In the genomic region with DNA sequence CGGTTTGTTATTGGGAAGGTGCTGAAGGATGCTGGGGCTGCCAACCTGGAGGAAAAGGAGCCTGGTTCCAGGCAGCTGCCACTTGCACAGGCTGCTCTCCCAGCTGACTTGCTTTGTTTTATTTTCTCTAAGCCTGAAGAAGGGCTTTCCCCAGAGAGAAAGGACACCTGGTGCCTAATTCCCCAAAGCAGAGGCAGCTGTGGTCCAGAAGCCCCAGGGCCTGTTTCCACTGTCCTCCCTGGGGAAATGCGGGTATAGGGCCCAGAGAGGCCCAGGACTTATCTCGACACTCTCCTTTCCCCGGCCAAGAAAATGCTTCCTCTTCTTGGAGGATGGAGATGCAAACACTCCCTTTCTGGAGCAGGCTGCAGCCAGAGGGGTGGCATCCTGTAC, we compare ENCODE assay signal across 12 cellular contexts. TPM values are rescaled to one million over a fixed set of nuclear protein-coding genes. Genes with fewer than 3 reads are reported as not detected.
DNase-seq lines count a peak whose midpoint lies in the region; ATAC-seq and TF ChIP-seq lines count a peak whose summit lies in the region.
"Had no signal": no experiment of that assay in that cellular context is flagged by ENCODE, and none has a peak within 500 bp of the region (broad histone marks: within the 10 kb centered on the region; RNA-seq: fewer than 3 reads in every experiment).

No MANE protein-coding gene starts in this region.

- no peaks in the 10 kb centered on the region for H3K27me3 ChIP-seq in GM06990 (replicated peaks; ENCODE audit: control insufficient read depth, insufficient read depth, low read length)
- H3K27me3 ChIP-seq: ascending aorta had no signal

- no peaks in the 10 kb centered on the region for H3K9me3 Mint-ChIP-seq in MCF 10A (ENCODE audit: unreplicated experiment)
- H3K9me3 Mint-ChIP-seq: CD8-positive, alpha-beta T cell had no signal

- no peak overlapping the region for H3K27ac Mint-ChIP-seq in MCF 10A (ENCODE audit: low read depth, unreplicated experiment)
- H3K27ac Mint-ChIP-seq: activated CD4-positive, alpha-beta T cell treated with anti-CD3 and anti-CD28 coated beads for 36 hours; CD8-positive, alpha-beta T cell had no signal

- POLR2A ChIA-PET in MCF 10A (lab: Yijun Ruan, JAX), result interaction anchor here (0.8 kb wide), 1 partner anchor 43 kb away, joined by 3 read pairs; no protein-coding TSS in a partner anchor

- TF ChIP-seq CTCF in GM06990 (IDR thresholded peaks at IDR 0.05; ENCODE audit: insufficient read depth, low read length, poor library complexity, severe bottlenecking) (no peak), MCF 10A (IDR thresholded peaks at IDR 0.05; ENCODE audit: unreplicated experiment) (no peak)

- no TSS peak for BruUV-seq in MCF 10A (replicated peaks; lab: Mats Ljungman, UMichigan)

- CTCF ChIA-PET in MCF 10A (lab: Yijun Ruan, JAX), result interaction anchor here (0.5 to 0.7 kb wide), 2 partner anchors 11 to 715 kb away, joined by 3 to 4 read pairs; no protein-coding TSS in a partner anchor

- H3K4me3 Mint-ChIP-seq in MCF 10A (ENCODE audit: unreplicated experiment), result no peak overlapping the region
- H3K4me3 Mint-ChIP-seq: activated CD4-positive, alpha-beta T cell treated with anti-CD3 and anti-CD28 coated beads for 36 hours; CD8-positive, alpha-beta T cell had no signal

- DNase-seq in GM06990 (ENCODE audit: extremely low read depth, insufficient read length) (peak; percentile 31), SK-N-DZ (ENCODE audit: low spot score) (peak; percentile 47), MCF 10A (ENCODE audit: unreplicated experiment) (no peak), activated T-cell treated with anti-CD3 and anti-CD28 coated beads for 4 hours (no peak), Ammon's horn (ENCODE audit: low spot score) (no peak)
- DNase-seq in activated CD4-positive, alpha-beta T cell treated with anti-CD3 and anti-CD28 coated beads, Interleukin-2, amount 50 U/mL, for 48 hours, result no peak
- DNase-seq: activated CD4-positive, alpha-beta T cell treated with anti-CD3 and anti-CD28 coated beads for 36 hours; CD8-positive, alpha-beta T cell; mucosa of descending colon had no signal

- peak; percentile 55 for ATAC-seq in GM21360 (IDR thresholded peaks at IDR 0.05; ENCODE audit: unreplicated experiment)
- ATAC-seq in HG03159 (IDR thresholded peaks at IDR 0.05; ENCODE audit: unreplicated experiment), result peak; percentile 72
- ATAC-seq: activated CD4-positive, alpha-beta T cell treated with anti-CD3 and anti-CD28 coated beads for 36 hours; CD8-positive, alpha-beta T cell; mucosa of descending colon had no signal

- H3K4me3 ChIP-seq in GM06990 (replicated peaks; ENCODE audit: low read depth, low read length), result no peak overlapping the region
- H3K4me3 ChIP-seq: ascending aorta, mucosa of descending colon had no signal

- H3K4me1 Mint-ChIP-seq in MCF 10A (ENCODE audit: insufficient read depth, unreplicated experiment), result peaks cover 28% of the 10 kb centered on the region
- H3K4me1 Mint-ChIP-seq: activated CD4-positive, alpha-beta T cell treated with anti-CD3 and anti-CD28 coated beads for 36 hours had no signal

- H3K36me3 ChIP-seq in GM06990 (ENCODE audit: control insufficient read depth, insufficient read depth, low read length), result no peaks in the 10 kb centered on the region
- H3K36me3 ChIP-seq: ascending aorta had no signal

- peaks cover 18% of the 10 kb centered on the region for H3K36me3 Mint-ChIP-seq in MCF 10A (ENCODE audit: insufficient read depth, unreplicated experiment)

- H3K27me3 Mint-ChIP-seq in MCF 10A (ENCODE audit: insufficient read depth, unreplicated experiment), result no peaks in the 10 kb centered on the region
- H3K27me3 Mint-ChIP-seq: activated CD4-positive, alpha-beta T cell treated with anti-CD3 and anti-CD28 coated beads for 36 hours had no signal

- intact Hi-C loops in MCF 10A (cut with micrococcal nuclease), result no loop called here

RNA-seq across cellular contexts. Expression of a gene that starts 30.1 kb away (rescaled TPM):
- 3.7 and 7.2 TPM in 2 replicates for polyA plus RNA-seq in SK-N-DZ (2014; cell fraction: cytosol; rRNA removed)
- polyA plus RNA-seq in SK-N-DZ (2014; cell fraction: nucleus; rRNA removed), result 8.6 and 29.1 TPM in 2 replicates
- 25.8 and 32.6 TPM in 2 replicates for total RNA-seq in MCF 10A (2022)

Comparison
In these comparisons a context has a peak if more than half of its experiments do, and no peak if none do; other contexts are left out.
1. DNase-seq: peak in GM06990 (single experiment) and SK-N-DZ (single experiment); none in MCF 10A (single experiment), activated T-cell treated with anti-CD3 and anti-CD28 coated beads for 4 hours (single experiment), activated CD4-positive, alpha-beta T cell treated with anti-CD3 and anti-CD28 coated beads, Interleukin-2, amount 50 U/mL, for 48 hours (0 of 2) and Ammon's horn (single experiment).